ENCODE assay signal across 1 cellular context in genomic region chr17:81995463-81996231, GRCh38.
TF ChIP-seq lines count a peak whose summit lies in the region.

No MANE protein-coding gene starts in this region.

TF ChIP-seq in HepG2, 621 proteins besides CTCF, POLR2A, EP300 and RAD21 (continued from another document and continues in another):
- TF ChIP-seq ETS1 (CRISPR knock-in tag; IDR thresholded peaks at IDR 0.05) (0 out of 2 replicates have a peak, but pooled peaks have one; percentile 0), HOMEZ (CRISPR knock-in tag; IDR thresholded peaks at IDR 0.05; ENCODE audit: low read depth) (no peak), CBX1 (IDR thresholded peaks at IDR 0.05; ENCODE audit: low read depth) (peak; percentile 43), ZBTB46 (CRISPR knock-in tag; IDR thresholded peaks at IDR 0.05; ENCODE audit: borderline replicate concordance) (no peak), PLRG1 (conservative IDR thresholded peaks at IDR 0.05) (no peak), LCORL (IDR thresholded peaks at IDR 0.05) (no peak; the same call in 1 of the 2 replicates), LCORL (CRISPR knock-in tag; IDR thresholded peaks at IDR 0.05) (peak; percentile 58), ZC3H13 (CRISPR knock-in tag; IDR thresholded peaks at IDR 0.05) (peak; percentile 96), ZNF737 (CRISPR knock-in tag; IDR thresholded peaks at IDR 0.05; ENCODE audit: borderline replicate concordance) (no peak), WIZ (CRISPR knock-in tag; IDR thresholded peaks at IDR 0.05) (no peak; the same call in 1 of the 2 replicates), ZNF652 (CRISPR knock-in tag; IDR thresholded peaks at IDR 0.05; ENCODE audit: borderline replicate concordance, low read depth) (peak; percentile 21; the same call in 1 of the 2 replicates), ZNF850 (CRISPR knock-in tag; conservative IDR thresholded peaks at IDR 0.05) (no peak), ZNF101 (CRISPR knock-in tag; IDR thresholded peaks at IDR 0.05; ENCODE audit: borderline replicate concordance, low read depth) (0 out of 2 replicates have a peak, but pooled peaks have one; percentile 1), TEAD2 (CRISPR knock-in tag; IDR thresholded peaks at IDR 0.05) (peak; percentile 10; the same call in 1 of the 2 replicates), ELF1 (CRISPR knock-in tag; IDR thresholded peaks at IDR 0.05) (peak; percentile 39; the same call in 1 of the 2 replicates), GABPB1 (CRISPR knock-in tag; IDR thresholded peaks at IDR 0.05) (peak; percentile 62), ZBTB39 (CRISPR knock-in tag; IDR thresholded peaks at IDR 0.05) (no peak), MXD4 (CRISPR knock-in tag; IDR thresholded peaks at IDR 0.05) (0 out of 2 replicates have a peak, but pooled peaks have one; percentile 20), ATF6 (CRISPR knock-in tag; conservative IDR thresholded peaks at IDR 0.05) (0 out of 2 replicates have a peak, but pooled peaks have one; percentile 58), ZNF552 (CRISPR knock-in tag; IDR thresholded peaks at IDR 0.05; ENCODE audit: borderline replicate concordance) (no peak), ATAD3A (CRISPR knock-in tag; IDR thresholded peaks at IDR 0.05) (no peak), TFDP1 (CRISPR knock-in tag; IDR thresholded peaks at IDR 0.05; ENCODE audit: borderline replicate concordance) (peak; percentile 48), ZNF24 (IDR thresholded peaks at IDR 0.05) (no peak), POGZ (CRISPR knock-in tag; IDR thresholded peaks at IDR 0.05) (no peak), ZFP36L2 (CRISPR knock-in tag; IDR thresholded peaks at IDR 0.05) (no peak), SALL1 (CRISPR knock-in tag; IDR thresholded peaks at IDR 0.05) (no peak), XRCC5 (optimal IDR thresholded peaks at IDR 0.05; ENCODE audit: low read length) (peak; percentile 91), TRIM24 (CRISPR knock-in tag; IDR thresholded peaks at IDR 0.05) (no peak), RNF219 (CRISPR knock-in tag; IDR thresholded peaks at IDR 0.05) (peak; percentile 16; the same call in 1 of the 2 replicates), SP2 (CRISPR knock-in tag; IDR thresholded peaks at IDR 0.05) (no peak), PATZ1 (CRISPR knock-in tag; IDR thresholded peaks at IDR 0.05) (peak; percentile 66), GPN1 (CRISPR knock-in tag; IDR thresholded peaks at IDR 0.05; ENCODE audit: borderline replicate concordance) (no peak; the same call in 1 of the 2 replicates), ZNF121 (CRISPR knock-in tag; IDR thresholded peaks at IDR 0.05) (peak; percentile 30; the same call in 1 of the 2 replicates), ZNF296 (CRISPR knock-in tag; conservative IDR thresholded peaks at IDR 0.05) (no peak; the same call in 1 of the 2 replicates), JUN (CRISPR knock-in tag; IDR thresholded peaks at IDR 0.05) (peak; percentile 16; the same call in 1 of the 2 replicates), ZNF12 (CRISPR knock-in tag; IDR thresholded peaks at IDR 0.05) (no peak), ZNF800 (CRISPR knock-in tag; IDR thresholded peaks at IDR 0.05) (no peak), DNMT1 (CRISPR knock-in tag; IDR thresholded peaks at IDR 0.05) (peak; percentile 95; the same call in 1 of the 2 replicates), POLR2AphosphoS5 (IDR thresholded peaks at IDR 0.05; ENCODE audit: low read depth, low read length) (peak; percentile 43; the same call in 1 of the 2 replicates), RELA (CRISPR knock-in tag; IDR thresholded peaks at IDR 0.05) (no peak; the same call in 1 of the 2 replicates), KLF11 (CRISPR knock-in tag; IDR thresholded peaks at IDR 0.05) (peak; percentile 38), ZNF883 (CRISPR knock-in tag; IDR thresholded peaks at IDR 0.05; ENCODE audit: not compliant biosample characterization) (peak; percentile 94), HMGXB4 (CRISPR knock-in tag; IDR thresholded peaks at IDR 0.05; ENCODE audit: borderline replicate concordance in 1 of 2, low read depth in 1 of 2) (peak; percentile 83 to 92)
